ENCODE assay signal across 8 cellular contexts in genomic region chr11:504053-504993, GRCh38. TPM values are rescaled to one million over a fixed set of nuclear protein-coding genes. Genes with fewer than 3 reads are reported as not detected.
DNase-seq lines count a peak whose midpoint lies in the region; FAIRE-seq and TF ChIP-seq lines count a peak whose summit lies in the region.

No MANE protein-coding gene starts in this region.

- H4K20me1 ChIP-seq in astrocyte (ENCODE audit: insufficient read depth, low read length) = peaks cover 24% of the 10 kb centered on the region
- no peaks in the 10 kb centered on the region for H4K20me1 ChIP-seq in keratinocyte (ENCODE audit: control insufficient read depth, extremely low read depth, insufficient read depth, low read length)

- H3K4me1 ChIP-seq in astrocyte (ENCODE audit: insufficient read depth, low read length) (peaks cover 32% of the 10 kb centered on the region), keratinocyte (ENCODE audit: control insufficient read depth, extremely low read depth, insufficient read depth, low read length) (peaks cover 39% of the 10 kb centered on the region), stomach smooth muscle (ENCODE audit: control insufficient read depth, insufficient read depth, low read length) (peaks cover 44% of the 10 kb centered on the region)

- H3K36me3 ChIP-seq in astrocyte (ENCODE audit: insufficient read depth, low read length) (peaks cover 5% of the 10 kb centered on the region), keratinocyte (ENCODE audit: control insufficient read depth in 2 of 2, extremely low read depth in 1 of 2, insufficient read depth in 2 of 2, low read length in 2 of 2) (peaks cover 23 to 26% of the 10 kb centered on the region in 2 experiments), stomach smooth muscle (ENCODE audit: control insufficient read depth in 2 of 2, insufficient read depth in 2 of 2, low read length in 2 of 2) (peaks cover 21 to 25% of the 10 kb centered on the region in 2 donors)

- H3K4me3 Mint-ChIP-seq in astrocyte (ENCODE audit: unreplicated experiment) = peak overlapping the region; percentile 98

- peak overlapping the region; percentile 75 for H3K9ac ChIP-seq in astrocyte (ENCODE audit: low read length)
- peak overlapping the region; percentile 95 for H3K9ac ChIP-seq in keratinocyte (ENCODE audit: control insufficient read depth, extremely low read depth, insufficient read depth, low read length)
- H3K9ac ChIP-seq in stomach smooth muscle (ENCODE audit: low read length in 2 of 2) = peak overlapping the region; percentile 64

- no peaks in the 10 kb centered on the region for H3K9me3 ChIP-seq in astrocyte (ENCODE audit: insufficient read depth, low read depth, low read length)
- H3K9me3 ChIP-seq in keratinocyte (ENCODE audit: control insufficient read depth, low read depth, low read length) = no peaks in the 10 kb centered on the region
- no peaks in the 10 kb centered on the region for H3K9me3 ChIP-seq in stomach smooth muscle (ENCODE audit: control insufficient read depth in 2 of 2, low read length in 2 of 2)

- dilution Hi-C loops in keratinocyte (cut with MboI; ENCODE audit: extremely low pct_ligation_motif_present, low sequenced_read_pairs) = no loop called here

- H3K4me2 ChIP-seq in astrocyte (ENCODE audit: low read length) (peak overlapping the region; percentile 95), keratinocyte (ENCODE audit: control insufficient read depth, extremely low read depth, insufficient read depth, low read depth, low read length) (peak overlapping the region; percentile 93)

- peak overlapping the region; percentile 60 for H3K27ac ChIP-seq in astrocyte (ENCODE audit: low read depth, low read length)
- peak overlapping the region; percentile 95 for H3K27ac ChIP-seq in keratinocyte (ENCODE audit: control insufficient read depth, insufficient read depth, low read length)
- H3K27ac ChIP-seq in stomach smooth muscle (ENCODE audit: low read length) = peak overlapping the region; percentile 53

- H3K9me3 Mint-ChIP-seq in astrocyte (ENCODE audit: unreplicated experiment) = no peaks in the 10 kb centered on the region

- DNase-seq in AG08395 (ENCODE audit: low spot score) (peak; percentile 52), HUDEP-2 (lab: John Stamatoyannopoulos, UW; ENCODE audit: unreplicated experiment in 76 of 76) (peak in 73 of 76 experiments; percentile 35 to 80 (median 69)), astrocyte (ENCODE audit: low read depth) (peak; percentile 17), keratinocyte (ENCODE audit: low read depth, low spot score) (no peak), cerebellar nuclear complex (lab: John Stamatoyannopoulos, UW) (no peak), NCI-H128 (lab: John Stamatoyannopoulos, UW; ENCODE audit: unreplicated experiment) (no peak), NCI-H2107 (lab: John Stamatoyannopoulos, UW) (no peak)

- H3K27me3 ChIP-seq in astrocyte (ENCODE audit: insufficient read depth, low read length) (no peaks in the 10 kb centered on the region), keratinocyte (ENCODE audit: control insufficient read depth, extremely low read depth, insufficient read depth, low read length) (no peaks in the 10 kb centered on the region), stomach smooth muscle (ENCODE audit: control insufficient read depth in 1 of 2, insufficient read depth in 2 of 2, low read length in 2 of 2) (no peaks in the 10 kb centered on the region)

- H3K79me2 ChIP-seq in astrocyte (ENCODE audit: insufficient read depth, low read length) (peaks cover 67% of the 10 kb centered on the region), keratinocyte (ENCODE audit: control insufficient read depth, insufficient read depth, low read length) (peaks cover 47% of the 10 kb centered on the region)

- peak overlapping the region; percentile 100 for H3K27ac Mint-ChIP-seq in astrocyte (ENCODE audit: unreplicated experiment)

- no peaks in the 10 kb centered on the region for H3K27me3 Mint-ChIP-seq in astrocyte (ENCODE audit: low read depth, unreplicated experiment)

- no peaks in the 10 kb centered on the region for H3K9me1 ChIP-seq in keratinocyte (ENCODE audit: control insufficient read depth, extremely low read depth, insufficient read depth, low read length)

- peaks cover 9% of the 10 kb centered on the region for H3K36me3 Mint-ChIP-seq in astrocyte (ENCODE audit: low read depth, unreplicated experiment)

- no peak for FAIRE-seq in astrocyte (lab: Jason Lieb, UNC)
- FAIRE-seq in keratinocyte (lab: Jason Lieb, UNC) = peak; percentile 81

- peak overlapping the region; percentile 51 for H3K4me3 ChIP-seq in astrocyte (ENCODE audit: insufficient read depth, low read depth, low read length)
- H3K4me3 ChIP-seq in keratinocyte (ENCODE audit: control insufficient read depth in 2 of 3, extremely low read depth in 1 of 3, insufficient read depth in 2 of 3, low read depth in 1 of 3, low read length in 3 of 3) = peak overlapping the region; percentile 78 to 94 (median 87)
- H3K4me3 ChIP-seq in stomach smooth muscle (ENCODE audit: low read length in 2 of 2) = peak overlapping the region; percentile 56 to 72

- peaks cover 12% of the 10 kb centered on the region for H3K4me1 Mint-ChIP-seq in astrocyte (ENCODE audit: low read depth, unreplicated experiment)

- TF ChIP-seq CTCF in astrocyte (IDR thresholded peaks at IDR 0.05; ENCODE audit: insufficient read depth, low read depth, low read length) (no peak), keratinocyte (optimal IDR thresholded peaks at IDR 0.05 in 1 of 3, IDR thresholded peaks at IDR 0.05 in 1 of 3, conservative IDR thresholded peaks at IDR 0.05 in 1 of 3; ENCODE audit: extremely low read depth in 1 of 3, insufficient read depth in 2 of 3, low read length in 3 of 3) (no peak)

- H2AFZ ChIP-seq in astrocyte (ENCODE audit: low read depth, low read length) (peak overlapping the region; percentile 35), keratinocyte (ENCODE audit: control insufficient read depth, low read length) (no peak overlapping the region)

RNA-seq across cellular contexts. Expression of gene RNH1, which starts 2.7 kb away (rescaled TPM):
- total RNA-seq in astrocyte = 117 and 130 TPM in 2 replicates
- 92.0 to 171 TPM (median 108 TPM) in 3 replicates for polyA plus RNA-seq in keratinocyte
- 196 TPM for polyA plus RNA-seq in keratinocyte (2011; ENCODE audit: low read depth)
- 136 and 249 TPM in 2 replicates for polyA plus RNA-seq in keratinocyte (2011; cell fraction: cytosol; rRNA removed)
- polyA plus RNA-seq in keratinocyte (2011; cell fraction: nucleus; rRNA removed) = 186 and 288 TPM in 2 replicates
- polyA plus RNA-seq in keratinocyte (2012; ENCODE audit: low replicate concordance) = 193 and 309 TPM in 2 replicates
- polyA minus RNA-seq in keratinocyte = 118 to 321 TPM (median 182 TPM) in 3 replicates
- 295 TPM for polyA minus RNA-seq in keratinocyte (2011; cell fraction: cytosol; rRNA and poly(A)+ RNA removed)
- polyA minus RNA-seq in keratinocyte (2011; cell fraction: nucleus; rRNA and poly(A)+ RNA removed) = 131 and 149 TPM in 2 replicates

RNA-seq across cellular contexts. Expression of gene HRAS, which starts 31.1 kb away (rescaled TPM):
- total RNA-seq in astrocyte = 78.5 and 84.2 TPM in 2 replicates
- polyA plus RNA-seq in keratinocyte = 112 to 164 TPM (median 122 TPM) in 3 replicates
- polyA plus RNA-seq in keratinocyte (2011; ENCODE audit: low read depth) = 109 TPM
- polyA plus RNA-seq in keratinocyte (2011; cell fraction: cytosol; rRNA removed) = 105 and 178 TPM in 2 replicates
- polyA plus RNA-seq in keratinocyte (2011; cell fraction: nucleus; rRNA removed) = 175 and 179 TPM in 2 replicates
- 115 and 238 TPM in 2 replicates for polyA plus RNA-seq in keratinocyte (2012; ENCODE audit: low replicate concordance)
- 143 to 287 TPM (median 170 TPM) in 3 replicates for polyA minus RNA-seq in keratinocyte
- polyA minus RNA-seq in keratinocyte (2011; cell fraction: cytosol; rRNA and poly(A)+ RNA removed) = 122 TPM
- polyA minus RNA-seq in keratinocyte (2011; cell fraction: nucleus; rRNA and poly(A)+ RNA removed) = 24.8 and 25.6 TPM in 2 replicates

RNA-seq across cellular contexts. Expression of gene LRRC56, which starts 33.0 kb away (rescaled TPM):
- total RNA-seq in astrocyte = 0.82 and 1.8 TPM in 2 replicates
- 0.14 to 0.44 TPM (median 0.28 TPM) in 3 replicates for polyA plus RNA-seq in keratinocyte
- not detected for polyA plus RNA-seq in keratinocyte (2011; ENCODE audit: low read depth)
- 0.09 and 0.18 TPM in 2 replicates for polyA plus RNA-seq in keratinocyte (2011; cell fraction: cytosol; rRNA removed)
- 0.53 and 1.1 TPM in 2 replicates for polyA plus RNA-seq in keratinocyte (2011; cell fraction: nucleus; rRNA removed)
- 0.39 and 0.45 TPM in 2 replicates for polyA plus RNA-seq in keratinocyte (2012; ENCODE audit: low replicate concordance)
- polyA minus RNA-seq in keratinocyte = 0.26 to 0.38 TPM (median 0.30 TPM) in 3 replicates
- not detected for polyA minus RNA-seq in keratinocyte (2011; cell fraction: cytosol; rRNA and poly(A)+ RNA removed)
- 0.23 and 0.63 TPM in 2 replicates for polyA minus RNA-seq in keratinocyte (2011; cell fraction: nucleus; rRNA and poly(A)+ RNA removed)

RNA-seq across cellular contexts. Expression of gene PTDSS2, which starts 54.2 kb away (rescaled TPM):
- 40.3 and 47.3 TPM in 2 replicates for total RNA-seq in astrocyte
- polyA plus RNA-seq in keratinocyte = 21.6 to 36.7 TPM (median 31.7 TPM) in 3 replicates
- polyA plus RNA-seq in keratinocyte (2011; ENCODE audit: low read depth) = 15.6 TPM
- 21.5 and 31.3 TPM in 2 replicates for polyA plus RNA-seq in keratinocyte (2011; cell fraction: cytosol; rRNA removed)
- polyA plus RNA-seq in keratinocyte (2011; cell fraction: nucleus; rRNA removed) = 73.0 and 91.5 TPM in 2 replicates
- polyA plus RNA-seq in keratinocyte (2012; ENCODE audit: low replicate concordance) = 25.4 and 36.5 TPM in 2 replicates
- polyA minus RNA-seq in keratinocyte = 42.6 to 74.9 TPM (median 46.0 TPM) in 3 replicates
- 48.5 TPM for polyA minus RNA-seq in keratinocyte (2011; cell fraction: cytosol; rRNA and poly(A)+ RNA removed)
- polyA minus RNA-seq in keratinocyte (2011; cell fraction: nucleus; rRNA and poly(A)+ RNA removed) = 59.6 and 60.7 TPM in 2 replicates

RNA-seq across cellular contexts. Expression of gene LMNTD2, which starts 56.2 kb away (rescaled TPM):
- total RNA-seq in astrocyte = 2.5 and 2.8 TPM in 2 replicates
- 0.94 to 1.5 TPM (median 1.2 TPM) in 3 replicates for polyA plus RNA-seq in keratinocyte
- 1.7 TPM for polyA plus RNA-seq in keratinocyte (2011; ENCODE audit: low read depth)
- polyA plus RNA-seq in keratinocyte (2011; cell fraction: cytosol; rRNA removed) = 0.13 and 0.73 TPM in 2 replicates
- polyA plus RNA-seq in keratinocyte (2011; cell fraction: nucleus; rRNA removed) = 4.6 and 7.2 TPM in 2 replicates
- polyA plus RNA-seq in keratinocyte (2012; ENCODE audit: low replicate concordance) = 0.81 and 1.4 TPM in 2 replicates
- polyA minus RNA-seq in keratinocyte = 0.13 to 0.58 TPM (median 0.49 TPM) in 3 replicates
- 1.2 TPM for polyA minus RNA-seq in keratinocyte (2011; cell fraction: cytosol; rRNA and poly(A)+ RNA removed)
- 0.31 and 1.2 TPM in 2 replicates for polyA minus RNA-seq in keratinocyte (2011; cell fraction: nucleus; rRNA and poly(A)+ RNA removed)

Comparison
In these comparisons a context has a peak if more than half of its experiments do, and no peak if none do; other contexts are left out.
1. DNase-seq: peak in AG08395 (single experiment), HUDEP-2 (73 of 76) and astrocyte (single experiment); none in keratinocyte (single experiment), cerebellar nuclear complex (0 of 2), NCI-H128 (single experiment) and NCI-H2107 (single experiment).
2. Peak in every context shown above with its lines, with median percentiles within 50 percentile points of each other: H3K27ac ChIP-seq, H3K4me3 ChIP-seq and H3K9ac ChIP-seq.